In the genomic region with DNA sequence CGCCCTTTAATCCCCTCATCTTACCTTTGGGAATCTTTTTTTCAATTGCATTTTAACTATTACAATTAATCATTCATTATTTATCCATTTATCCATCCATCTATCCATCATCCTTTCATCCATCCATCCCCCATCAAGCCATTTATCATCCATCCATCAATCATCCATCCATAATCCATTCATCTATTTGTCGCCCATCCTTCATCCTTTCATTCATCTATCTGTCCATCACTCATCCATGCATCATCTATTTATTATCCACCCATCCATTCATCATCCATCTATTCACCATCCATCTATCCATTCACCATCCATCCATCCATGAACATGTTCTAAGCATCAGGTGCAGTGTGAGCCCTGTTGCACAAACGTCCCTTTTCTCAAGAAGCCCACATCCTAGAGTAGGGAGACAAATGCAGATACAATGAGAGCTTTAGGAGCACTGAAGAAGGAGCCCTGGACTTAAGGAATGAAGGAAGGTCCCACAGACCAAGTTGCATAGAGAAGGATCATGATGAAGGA, we compare ENCODE assay signal across 24 cellular contexts.
DNase-seq lines count a peak whose midpoint lies in the region; ATAC-seq, FAIRE-seq and TF ChIP-seq lines count a peak whose summit lies in the region.
"Had no signal": no experiment of that assay in that cellular context is flagged by ENCODE, and none has a peak within 500 bp of the region (broad histone marks: within the 10 kb centered on the region; RNA-seq: fewer than 3 reads in every experiment).

No MANE protein-coding gene starts in this region.

- H2BK15ac ChIP-seq in H1 (ENCODE audit: low read length), result no peak overlapping the region

- H3K4me1 ChIP-seq in astrocyte (ENCODE audit: insufficient read depth, low read length), result peaks cover 4% of the 10 kb centered on the region
- no peaks in the 10 kb centered on the region for H3K4me1 ChIP-seq in H1 (replicated peaks in 1 of 4; ENCODE audit: control insufficient read depth in 3 of 4, insufficient read depth in 4 of 4, low read length in 3 of 4)
- H3K4me1 ChIP-seq: BLaER1 treated with 17β-estradiol and CSF1 and Interleukin-3, amounts not matched to agents 10 nM and 100 nM; Caco-2 had no signal

- no peak for ATAC-seq in activated naive CD8-positive, alpha-beta T cell treated with anti-CD3 and anti-CD28 coated beads, Interleukin-2, amount 10 ng/mL, durations not matched to agents 7 days and 5 days (ENCODE audit: low read depth)
- no peak for ATAC-seq in activated naive CD8-positive, alpha-beta T cell treated with anti-CD3 and anti-CD28 coated beads, Interleukin-2, amount 50 U/mL, for 24 hours
- ATAC-seq: CD8-positive, alpha-beta T cell; GM12878 had no signal

- FAIRE-seq in astrocyte (lab: Jason Lieb, UNC), result no peak
- no peak for FAIRE-seq in H1 (lab: Jason Lieb, UNC)
- FAIRE-seq: A549, D721Med, G401.6, GM12878, GM12892, GM18507, GM19239 had no signal

- H3K4me1 Mint-ChIP-seq in activated naive CD8-positive, alpha-beta T cell treated with anti-CD3 and anti-CD28 coated beads, Interleukin-2, amount 10 ng/mL, durations not matched to agents 7 days and 5 days, result no peaks in the 10 kb centered on the region
- no peaks in the 10 kb centered on the region for H3K4me1 Mint-ChIP-seq in activated naive CD8-positive, alpha-beta T cell treated with anti-CD3 and anti-CD28 coated beads, Interleukin-2, amount 50 U/mL, for 24 hours
- peaks cover 7% of the 10 kb centered on the region for H3K4me1 Mint-ChIP-seq in astrocyte (ENCODE audit: low read depth, unreplicated experiment)
- H3K4me1 Mint-ChIP-seq: B cell had no signal

- H3K4me3 Mint-ChIP-seq in activated naive CD8-positive, alpha-beta T cell treated with anti-CD3 and anti-CD28 coated beads, Interleukin-2, amount 10 ng/mL, durations not matched to agents 7 days and 5 days, result no peak overlapping the region
- no peak overlapping the region for H3K4me3 Mint-ChIP-seq in activated naive CD8-positive, alpha-beta T cell treated with anti-CD3 and anti-CD28 coated beads, Interleukin-2, amount 50 U/mL, for 24 hours
- H3K4me3 Mint-ChIP-seq in astrocyte (ENCODE audit: unreplicated experiment), result no peak overlapping the region
- H3K4me3 Mint-ChIP-seq: B cell; CD4-positive, alpha-beta T cell; CD8-positive, alpha-beta T cell had no signal

- H2BK12ac ChIP-seq in H1 (ENCODE audit: low read depth, low read length), result no peak overlapping the region

- H3K4me2 ChIP-seq in astrocyte (ENCODE audit: low read length) (no peak overlapping the region), H1 (ENCODE audit: insufficient read depth in 1 of 2, low read depth in 2 of 2, low read length in 2 of 2) (no peak overlapping the region)
- H3K4me2 ChIP-seq: A549; BLaER1 treated with 17β-estradiol and CSF1 and Interleukin-3, amounts not matched to agents 10 nM and 100 nM had no signal

- no peak overlapping the region for H2BK20ac ChIP-seq in H1 (ENCODE audit: low read length)

- H3K23ac ChIP-seq in H1 (ENCODE audit: insufficient read length), result no peak overlapping the region

- no peak overlapping the region for H3K4me3 ChIP-seq in astrocyte (ENCODE audit: insufficient read depth, low read depth, low read length)
- no peak overlapping the region for H3K4me3 ChIP-seq in H1 (ENCODE audit: extremely low read depth in 1 of 4, insufficient read depth in 2 of 4, low read depth in 3 of 4, low read length in 4 of 4)
- H3K4me3 ChIP-seq: A549; BLaER1 treated with 17β-estradiol and CSF1 and Interleukin-3, amounts not matched to agents 10 nM and 100 nM; GM12878 had no signal

- no peak overlapping the region for H3K27ac ChIP-seq in astrocyte (ENCODE audit: low read depth, low read length)
- no peak overlapping the region for H3K27ac ChIP-seq in H1 (ENCODE audit: low read depth, low read length)
- H3K27ac ChIP-seq: 22Rv1; BLaER1 treated with 17β-estradiol and CSF1 and Interleukin-3, amounts not matched to agents 10 nM and 100 nM; C4-2B had no signal

- H3K18ac ChIP-seq in H1 (ENCODE audit: extremely low read depth, low read length), result no peak overlapping the region

- no peak overlapping the region for H2AK5ac ChIP-seq in H1 (ENCODE audit: low read depth, low read length)

- no peak for TF ChIP-seq POLR2A in H1 (IDR thresholded peaks at IDR 0.05; ENCODE audit: control extremely low read depth in 1 of 2, low read depth in 2 of 2, low read length in 2 of 2)

- H3K36me3 Mint-ChIP-seq in activated naive CD8-positive, alpha-beta T cell treated with anti-CD3 and anti-CD28 coated beads, Interleukin-2, amount 10 ng/mL, durations not matched to agents 7 days and 5 days, result no peaks in the 10 kb centered on the region
- no peaks in the 10 kb centered on the region for H3K36me3 Mint-ChIP-seq in activated naive CD8-positive, alpha-beta T cell treated with anti-CD3 and anti-CD28 coated beads, Interleukin-2, amount 50 U/mL, for 24 hours (ENCODE audit: low read depth)
- H3K36me3 Mint-ChIP-seq in astrocyte (ENCODE audit: low read depth, unreplicated experiment), result peaks cover 7% of the 10 kb centered on the region
- H3K36me3 Mint-ChIP-seq: CD8-positive, alpha-beta T cell had no signal

- peaks cover 57% of the 10 kb centered on the region for H3K79me2 ChIP-seq in astrocyte (ENCODE audit: insufficient read depth, low read length)
- H3K79me2 ChIP-seq in H1 (ENCODE audit: control insufficient read depth in 1 of 2, insufficient read depth in 2 of 2, low read length in 2 of 2), result no peaks in the 10 kb centered on the region

- no peak overlapping the region for H4K5ac ChIP-seq in H1 (ENCODE audit: insufficient read length, low read depth, low read length)

- H3K23me2 ChIP-seq in H1 (ENCODE audit: low read depth, low read length), result no peaks in the 10 kb centered on the region; the same call in 1 of the 2 replicates

- H2AFZ ChIP-seq in astrocyte (ENCODE audit: low read depth, low read length) (no peak overlapping the region), H1 (ENCODE audit: low read length) (no peak overlapping the region)

- H2BK120ac ChIP-seq in H1 (replicated peaks; ENCODE audit: low read depth, low read length), result no peak overlapping the region

- TF ChIP-seq EP300 in H1 (IDR thresholded peaks at IDR 0.05; ENCODE audit: borderline replicate concordance in 1 of 2, low read depth in 2 of 2, low read length in 2 of 2), result no peak

- TF ChIP-seq CTCF in astrocyte (IDR thresholded peaks at IDR 0.05; ENCODE audit: insufficient read depth, low read depth, low read length), result no peak
- TF ChIP-seq CTCF in H1 (IDR thresholded peaks at IDR 0.05; ENCODE audit: control extremely low read depth in 1 of 3, insufficient read depth in 1 of 3, low read depth in 1 of 3, low read length in 3 of 3), result no peak

- H3K36me3 ChIP-seq in astrocyte (ENCODE audit: insufficient read depth, low read length) (peaks cover 8% of the 10 kb centered on the region), H1 (ENCODE audit: control insufficient read depth in 2 of 4, insufficient read depth in 4 of 4, low read length in 3 of 4) (no peaks in the 10 kb centered on the region)
- H3K36me3 ChIP-seq: BLaER1 treated with 17β-estradiol and CSF1 and Interleukin-3, amounts not matched to agents 10 nM and 100 nM had no signal

- no peak for TF ChIP-seq RAD21 in H1 (IDR thresholded peaks at IDR 0.05 in 1 of 2, conservative IDR thresholded peaks at IDR 0.05 in 1 of 2; ENCODE audit: low read depth in 2 of 2, low read length in 2 of 2)

- POLR2A ChIA-PET in activated naive CD8-positive, alpha-beta T cell treated with anti-CD3 and anti-CD28 coated beads, Interleukin-2, amount 10 ng/mL, durations not matched to agents 7 days and 5 days (lab: Charles Lee), result no interaction called here
- POLR2A ChIA-PET in H1 (lab: Charles Lee; ENCODE audit: partially characterized antibody), result no interaction called here

- H3K4ac ChIP-seq in H1 (replicated peaks; ENCODE audit: insufficient read length, low read depth, low read length), result no peak overlapping the region

- no peaks in the 10 kb centered on the region for H3K27me3 Mint-ChIP-seq in activated naive CD8-positive, alpha-beta T cell treated with anti-CD3 and anti-CD28 coated beads, Interleukin-2, amount 10 ng/mL, durations not matched to agents 7 days and 5 days
- H3K27me3 Mint-ChIP-seq in activated naive CD8-positive, alpha-beta T cell treated with anti-CD3 and anti-CD28 coated beads, Interleukin-2, amount 50 U/mL, for 24 hours, result peaks cover 7% of the 10 kb centered on the region
- no peaks in the 10 kb centered on the region for H3K27me3 Mint-ChIP-seq in astrocyte (ENCODE audit: low read depth, unreplicated experiment)
- H3K27me3 Mint-ChIP-seq: CD4-positive, alpha-beta T cell had no signal

- H4K8ac ChIP-seq in H1 (ENCODE audit: extremely low read depth, insufficient read depth, low read length), result no peak overlapping the region

- no peak overlapping the region for H2BK5ac ChIP-seq in H1 (ENCODE audit: low read depth, low read length)

- no peak overlapping the region for H3K14ac ChIP-seq in H1 (ENCODE audit: insufficient read length)

- H3K56ac ChIP-seq in H1 (replicated peaks; ENCODE audit: insufficient read length, low read depth, low read length), result peak overlapping the region; percentile 44

- H4K91ac ChIP-seq in H1 (replicated peaks; ENCODE audit: insufficient read length, low read length), result no peak overlapping the region

- H3K27ac Mint-ChIP-seq in activated naive CD8-positive, alpha-beta T cell treated with anti-CD3 and anti-CD28 coated beads, Interleukin-2, amount 10 ng/mL, durations not matched to agents 7 days and 5 days, result peak overlapping the region; percentile 2
- H3K27ac Mint-ChIP-seq in activated naive CD8-positive, alpha-beta T cell treated with anti-CD3 and anti-CD28 coated beads, Interleukin-2, amount 50 U/mL, for 24 hours, result no peak overlapping the region
- peak overlapping the region; percentile 42 for H3K27ac Mint-ChIP-seq in astrocyte (ENCODE audit: unreplicated experiment)
- H3K27ac Mint-ChIP-seq: B cell; CD4-positive, alpha-beta T cell; CD8-positive, alpha-beta T cell had no signal

- H3K9ac ChIP-seq in astrocyte (ENCODE audit: low read length), result no peak overlapping the region
- H3K9ac ChIP-seq in H1 (replicated peaks in 1 of 4; ENCODE audit: extremely low read depth in 1 of 4, low read depth in 3 of 4, low read length in 3 of 4), result no peak overlapping the region
- H3K9ac ChIP-seq: BLaER1 treated with 17β-estradiol and CSF1 and Interleukin-3, amounts not matched to agents 10 nM and 100 nM had no signal

- peaks cover 6% of the 10 kb centered on the region for H4K20me1 ChIP-seq in astrocyte (ENCODE audit: insufficient read depth, low read length)
- H4K20me1 ChIP-seq in H1 (replicated peaks in 1 of 2; ENCODE audit: control insufficient read depth in 1 of 2, insufficient read depth in 2 of 2, low read length in 2 of 2), result no peaks in the 10 kb centered on the region
- H4K20me1 ChIP-seq: BLaER1 treated with 17β-estradiol and CSF1 and Interleukin-3, amounts not matched to agents 10 nM and 100 nM had no signal

- 80 to 100% methylated on average over 1 to 3 of the region's 3 CpGs for WGBS in H1 (ENCODE audit: extremely low coverage in 1 of 2, insufficient coverage in 1 of 2, insufficient read length in 1 of 2, insufficient replicate concordance in 2 of 2, low coverage in 1 of 2, low lambda C conversion rate in 2 of 2, missing lambda C conversion rate in 1 of 2), 2 experiments

- no peak for DNase-seq in activated naive CD8-positive, alpha-beta T cell treated with anti-CD3 and anti-CD28 coated beads, Interleukin-2, amount 10 ng/mL, durations not matched to agents 7 days and 5 days
- DNase-seq in activated naive CD8-positive, alpha-beta T cell treated with anti-CD3 and anti-CD28 coated beads, Interleukin-2, amount 50 U/mL, for 24 hours, result no peak
- DNase-seq in astrocyte (ENCODE audit: low read depth) (no peak), H1 (ENCODE audit: low read depth in 1 of 2, low spot score in 2 of 2) (no peak), GF-D8 (lab: John Stamatoyannopoulos, UW) (no peak), NCI-H82 (lab: John Stamatoyannopoulos, UW) (no peak)
- DNase-seq in activated CD4-positive, alpha-beta T cell treated with anti-CD3 and anti-CD28 coated beads for 1 hour, result no peak
- DNase-seq: AML-193; Caco-2; Calu3; CD4-positive, alpha-beta T cell; CD8-positive, alpha-beta T cell; DMS79 treated with DMSO at 0.1 percent for 48 hours had no signal

- H3K27me3 ChIP-seq in astrocyte (ENCODE audit: insufficient read depth, low read length) (no peaks in the 10 kb centered on the region), H1 (replicated peaks in 1 of 4; ENCODE audit: control insufficient read depth in 3 of 4, extremely low read depth in 1 of 4, insufficient read depth in 3 of 4, low read length in 3 of 4) (no peaks in the 10 kb centered on the region)
- H3K27me3 ChIP-seq: BLaER1 treated with 17β-estradiol and CSF1 and Interleukin-3, amounts not matched to agents 10 nM and 100 nM had no signal

- CTCF ChIA-PET in H1 (lab: Charles Lee; ENCODE audit: partially characterized antibody), result interaction anchor here (1.5 kb wide), 1 partner anchor 28 kb away, joined by 5 read pairs; no protein-coding TSS in a partner anchor

- no peaks in the 10 kb centered on the region for H3K9me3 Mint-ChIP-seq in activated naive CD8-positive, alpha-beta T cell treated with anti-CD3 and anti-CD28 coated beads, Interleukin-2, amount 10 ng/mL, durations not matched to agents 7 days and 5 days
- no peaks in the 10 kb centered on the region for H3K9me3 Mint-ChIP-seq in activated naive CD8-positive, alpha-beta T cell treated with anti-CD3 and anti-CD28 coated beads, Interleukin-2, amount 50 U/mL, for 24 hours
- H3K9me3 Mint-ChIP-seq in astrocyte (ENCODE audit: unreplicated experiment), result no peaks in the 10 kb centered on the region
- H3K9me3 Mint-ChIP-seq: CD4-positive, alpha-beta T cell had no signal

- H3K9me3 ChIP-seq in astrocyte (ENCODE audit: insufficient read depth, low read depth, low read length), result no peaks in the 10 kb centered on the region
- no peaks in the 10 kb centered on the region for H3K9me3 ChIP-seq in H1 (ENCODE audit: insufficient read depth in 2 of 2, low read depth in 1 of 2, low read length in 1 of 2)
- H3K9me3 ChIP-seq: A549, Caco-2 had no signal

- no peaks in the 10 kb centered on the region for H3K79me1 ChIP-seq in H1 (ENCODE audit: low read depth, low read length)
